12 cellular contexts compared by ENCODE assay signal in genomic region chr15:40070608-40071218, GRCh38.
"Had no signal": no experiment of that assay in that cellular context is flagged by ENCODE, and none has a peak within 500 bp of the region (broad histone marks: within the 10 kb centered on the region; RNA-seq: fewer than 3 reads in every experiment).

No MANE protein-coding gene starts in this region.

- H3K27me3 ChIP-seq: suprapubic skin had no signal

- H3K4me3 Mint-ChIP-seq: activated naive CD4-positive, alpha-beta T cell treated with anti-CD3 and anti-CD28 coated beads for 36 hours; naive thymus-derived CD8-positive, alpha-beta T cell; stimulated activated naive CD8-positive, alpha-beta T cell treated with anti-CD3 and anti-CD28 coated beads, Interleukin-15, Interleukin-2, amounts not matched to agents 100 ng/mL and 50 ng/mL, for 24 hours had no signal

- H3K36me3 ChIP-seq: suprapubic skin had no signal

- H3K4me3 ChIP-seq: suprapubic skin had no signal

- H3K27ac ChIP-seq: suprapubic skin had no signal

- DNase-seq: activated CD4-positive, alpha-beta T cell treated with anti-CD3 and anti-CD28 coated beads, Interleukin-2, amount 50 U/mL, for 48 hours; activated naive CD4-positive, alpha-beta T cell treated with anti-CD3 and anti-CD28 coated beads for 36 hours; activated T-cell treated with anti-CD3 and anti-CD28 coated beads, Interleukin-2, amount 50 U/mL, for 1 hour; islet precursor cell; mammary epithelial cell; nucleus accumbens; stimulated activated CD4-positive, alpha-beta T cell treated with anti-CD3 and anti-CD28 coated beads, Interleukin-15, amount 100 ng/mL, for 24 hours; stimulated activated CD4-positive, alpha-beta T cell treated with anti-CD3 and anti-CD28 coated beads, Interleukin-4, amount 100 ng/mL, for 1 hour had no signal

- H3K9me3 Mint-ChIP-seq: activated naive CD4-positive, alpha-beta T cell treated with anti-CD3 and anti-CD28 coated beads for 36 hours; activated T-helper 2 cell treated with anti-CD3 and anti-CD28 coated beads, Interferon-gamma antibody, Interleukin-2, Interleukin-4, amounts not matched to agents 10 μg/mL and 5 μg/mL and 100 μg/mL, durations not matched to agents 14 hours and 24 hours and 36 hours; naive thymus-derived CD8-positive, alpha-beta T cell; stimulated activated naive CD8-positive, alpha-beta T cell treated with anti-CD3 and anti-CD28 coated beads, Interleukin-15, Interleukin-2, amounts not matched to agents 100 ng/mL and 50 ng/mL, for 24 hours had no signal

- H3K27ac Mint-ChIP-seq: activated naive CD4-positive, alpha-beta T cell treated with anti-CD3 and anti-CD28 coated beads for 36 hours; activated T-helper 2 cell treated with anti-CD3 and anti-CD28 coated beads, Interferon-gamma antibody, Interleukin-2, Interleukin-4, amounts not matched to agents 10 μg/mL and 5 μg/mL and 100 μg/mL, durations not matched to agents 14 hours and 24 hours and 36 hours; stimulated activated naive CD8-positive, alpha-beta T cell treated with anti-CD3 and anti-CD28 coated beads, Interleukin-15, Interleukin-2, amounts not matched to agents 100 ng/mL and 50 ng/mL, for 24 hours had no signal

- H3K36me3 Mint-ChIP-seq: naive thymus-derived CD8-positive, alpha-beta T cell had no signal

- H3K9me3 ChIP-seq: suprapubic skin had no signal

- ATAC-seq: naive thymus-derived CD8-positive, alpha-beta T cell had no signal
